ENCODE assay signal across 17 cellular contexts in the genomic region with DNA sequence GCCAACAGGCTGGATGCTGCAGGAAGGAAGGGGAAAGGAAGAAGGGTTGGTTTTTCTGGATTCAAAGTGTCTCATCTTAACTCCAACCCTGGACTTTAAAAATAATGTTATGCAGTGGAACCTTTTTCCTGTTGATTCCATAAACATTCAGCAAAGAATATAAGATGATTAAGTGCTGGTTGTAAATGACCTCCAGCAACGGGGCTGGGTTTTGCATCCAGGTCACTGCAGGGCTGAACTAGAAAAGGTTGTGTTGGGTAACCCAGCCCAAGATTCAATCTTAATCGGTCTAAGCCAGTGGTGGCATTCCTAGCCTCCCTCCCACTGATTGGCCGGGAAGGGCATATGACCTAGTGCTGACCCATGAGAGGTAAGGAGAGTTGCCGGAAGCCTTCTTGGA. TPM values are rescaled to one million over a fixed set of nuclear protein-coding genes. Genes with fewer than 3 reads are reported as not detected.
A peak's percentile ranks its signal among the peaks of the same experiment; 100 is the strongest.
DNase-seq lines count a peak whose midpoint lies in the region; ATAC-seq, FAIRE-seq and TF ChIP-seq lines count a peak whose summit lies in the region.
"Had no signal": no experiment of that assay in that cellular context is flagged by ENCODE, and none has a peak within 500 bp of the region (broad histone marks: within the 10 kb centered on the region; RNA-seq: fewer than 3 reads in every experiment).

No MANE protein-coding gene starts in this region.

- CTCF ChIA-PET in CD4-positive, alpha-beta T cell (lab: Charles Lee), result interaction anchor here (1.4 kb wide), 1 partner anchor 122 kb away, joined by 4 read pairs; no protein-coding TSS in a partner anchor
- CTCF ChIA-PET in K562 (lab: Yijun Ruan, JAX; ENCODE audit: low intra/inter-chr PET ratio), result no interaction called here
- CTCF ChIA-PET in activated CD4-positive, alpha-beta memory T cell treated with anti-CD3 and anti-CD28 coated beads, Interleukin-2, amount 10 ng/mL, durations not matched to agents 7 days and 5 days (lab: Charles Lee), result interaction anchor here (1.2 kb wide), 1 partner anchor 15 kb away, joined by 3 read pairs; no protein-coding TSS in a partner anchor

- H3K27ac Mint-ChIP-seq in CD4-positive, alpha-beta T cell, result no peak overlapping the region
- no peak overlapping the region for H3K27ac Mint-ChIP-seq in activated CD4-positive, alpha-beta memory T cell treated with anti-CD3 and anti-CD28 coated beads, Interleukin-2, amount 10 ng/mL, durations not matched to agents 7 days and 5 days

- H3K27me3 Mint-ChIP-seq in CD4-positive, alpha-beta T cell, result no peaks in the 10 kb centered on the region
- H3K27me3 Mint-ChIP-seq in activated CD4-positive, alpha-beta memory T cell treated with anti-CD3 and anti-CD28 coated beads, Interleukin-2, amount 10 ng/mL, durations not matched to agents 7 days and 5 days, result no peaks in the 10 kb centered on the region

- H4K20me1 ChIP-seq in K562 (replicated peaks; ENCODE audit: control insufficient read depth, insufficient read depth, low read length), result no peaks in the 10 kb centered on the region

- no peak for DNase-seq in CD4-positive, alpha-beta T cell
- DNase-seq in K562 (ENCODE audit: extremely low read depth in 1 of 4, low spot score in 3 of 4) (no peak), NCI-H226 (no peak), pancreas (no peak), esophagus squamous epithelium (lab: John Stamatoyannopoulos, UW) (no peak)
- no peak for DNase-seq in activated CD4-positive, alpha-beta memory T cell treated with anti-CD3 and anti-CD28 coated beads, Interleukin-2, amount 10 ng/mL, durations not matched to agents 7 days and 5 days
- DNase-seq: GOT3, Kasumi-1, NCI-H1417, NCI-H1930, NCI-H2171, NCI-H774, SIG-M5 had no signal

- no peak overlapping the region for H3K27ac ChIP-seq in CD4-positive, alpha-beta T cell (ENCODE audit: low read depth, low read length)
- H3K27ac ChIP-seq in K562 (ENCODE audit: extremely low read depth, low read depth, low read length) (no peak overlapping the region), neutrophil (peak overlapping the region; percentile 77), pancreas (no peak overlapping the region), esophagus squamous epithelium (no peak overlapping the region)

- no peak overlapping the region for H3K4me2 ChIP-seq in K562 (ENCODE audit: insufficient read depth, low read length)

- FAIRE-seq in K562 (lab: Jason Lieb, UNC) (no peak), pancreas (lab: Jason Lieb, UNC) (no peak)
- FAIRE-seq: A204.1 had no signal

- 54% methylated on average over 4 of the region's 4 CpGs for WGBS in K562 (ENCODE audit: insufficient coverage, low coverage, missing lambda C conversion rate)
- WGBS in pancreas, 2 donors, result 79 to 88% methylated on average over 4 of the region's 4 CpGs
- WGBS in esophagus squamous epithelium, 2 donors, result 75 to 90% methylated on average over 4 of the region's 4 CpGs

- TF ChIP-seq RAD21 in Ishikawa (IDR thresholded peaks at IDR 0.05; ENCODE audit: low read depth), result no peak
- no peak for TF ChIP-seq RAD21 in K562 (CRISPR knock-in tag; conservative IDR thresholded peaks at IDR 0.05 in 1 of 2, IDR thresholded peaks at IDR 0.05 in 1 of 2)

- H3K4me1 ChIP-seq in K562 (replicated peaks in 1 of 2; ENCODE audit: control insufficient read depth in 2 of 2, insufficient read depth in 2 of 2, low read length in 2 of 2) (peaks cover 18 to 23% of the 10 kb centered on the region in 2 experiments), neutrophil (ENCODE audit: control insufficient read depth in 1 of 2, insufficient read depth in 1 of 2, low read depth in 1 of 2, low read length in 1 of 2) (peaks cover 57% of the 10 kb centered on the region in 2 experiments), pancreas (no peaks in the 10 kb centered on the region), esophagus squamous epithelium (peaks cover 0 to 10% (median 4%) of the 10 kb centered on the region in 3 donors)

- no peaks in the 10 kb centered on the region for H3K27me3 ChIP-seq in CD4-positive, alpha-beta T cell (ENCODE audit: control insufficient read depth, insufficient read depth, low read length)
- H3K27me3 ChIP-seq in K562 (ENCODE audit: control insufficient read depth in 2 of 2, insufficient read depth in 2 of 2, low read length in 2 of 2) (no peaks in the 10 kb centered on the region), neutrophil (no peaks in the 10 kb centered on the region), pancreas (no peaks in the 10 kb centered on the region), esophagus squamous epithelium (no peaks in the 10 kb centered on the region)

- no peak for TF ChIP-seq POLR2A in K562 (conservative IDR thresholded peaks at IDR 0.05)
- no peak for TF ChIP-seq POLR2A in esophagus squamous epithelium (IDR thresholded peaks at IDR 0.05)

- H3K4me3 Mint-ChIP-seq in CD4-positive, alpha-beta T cell, result peak overlapping the region; percentile 84
- no peak overlapping the region for H3K4me3 Mint-ChIP-seq in activated CD4-positive, alpha-beta memory T cell treated with anti-CD3 and anti-CD28 coated beads, Interleukin-2, amount 10 ng/mL, durations not matched to agents 7 days and 5 days

- no peaks in the 10 kb centered on the region for H3K9me3 Mint-ChIP-seq in CD4-positive, alpha-beta T cell
- peaks cover 3% of the 10 kb centered on the region for H3K9me3 Mint-ChIP-seq in activated CD4-positive, alpha-beta memory T cell treated with anti-CD3 and anti-CD28 coated beads, Interleukin-2, amount 10 ng/mL, durations not matched to agents 7 days and 5 days

- POLR2A ChIA-PET in CD4-positive, alpha-beta T cell (lab: Charles Lee), result no interaction called here
- POLR2A ChIA-PET in K562 (lab: Yijun Ruan, JAX), result interaction anchor here (0.8 to 1.2 kb wide), 2 partner anchors 7 to 858 kb away, joined by 3 read pairs; no protein-coding TSS in a partner anchor
- POLR2A ChIA-PET in activated CD4-positive, alpha-beta memory T cell treated with anti-CD3 and anti-CD28 coated beads, Interleukin-2, amount 10 ng/mL, durations not matched to agents 7 days and 5 days (lab: Charles Lee), result no interaction called here

- peaks cover 10% of the 10 kb centered on the region for H3K4me1 Mint-ChIP-seq in CD4-positive, alpha-beta T cell (ENCODE audit: low read depth)
- peaks cover 39% of the 10 kb centered on the region for H3K4me1 Mint-ChIP-seq in activated CD4-positive, alpha-beta memory T cell treated with anti-CD3 and anti-CD28 coated beads, Interleukin-2, amount 10 ng/mL, durations not matched to agents 7 days and 5 days

- no peak for ATAC-seq in CD4-positive, alpha-beta T cell (ENCODE audit: poor library complexity)
- ATAC-seq in K562, result no peak
- ATAC-seq in pancreas, result no peak
- ATAC-seq: GM12878 had no signal

- H3K36me3 ChIP-seq in K562 (ENCODE audit: control insufficient read depth, insufficient read depth, low read length), result no peaks in the 10 kb centered on the region
- no peaks in the 10 kb centered on the region for H3K36me3 ChIP-seq in neutrophil
- no peaks in the 10 kb centered on the region for H3K36me3 ChIP-seq in pancreas
- no peaks in the 10 kb centered on the region for H3K36me3 ChIP-seq in esophagus squamous epithelium

- intact Hi-C loops in CD4-positive, alpha-beta T cell (cut with DNase I, micrococcal nuclease), result loop anchor here in 1 of 2 experiments (2.0 to 5.0 kb wide), 2 partner anchors 267 to 430 kb away; a partner anchor contains a TSS
- intact Hi-C loops in K562 (cut with micrococcal nuclease) (no loop called here), pancreas (cut with DNase I) (loop anchor here in 1 of 3 donors (10.0 kb wide), 1 partner anchor 530 kb away; no protein-coding TSS in a partner anchor), esophagus squamous epithelium (cut with DNase I) (no loop called here)

- no TSS peak for BruUV-seq in K562 (replicated peaks; lab: Mats Ljungman, UMichigan)

- in situ Hi-C loops in K562 (cut with MboI), result loop anchor here (25.0 kb wide), 2 partner anchors 733 to 1208 kb away; a partner anchor contains a TSS

- H3K9me1 ChIP-seq in K562 (ENCODE audit: control insufficient read depth, insufficient read depth, low read length), result no peaks in the 10 kb centered on the region

- H3K9me3 ChIP-seq in CD4-positive, alpha-beta T cell (ENCODE audit: control insufficient read depth, low read length), result no peaks in the 10 kb centered on the region
- H3K9me3 ChIP-seq in K562 (replicated peaks; ENCODE audit: control insufficient read depth, insufficient read depth, low read depth, low read length), result peaks cover 6% of the 10 kb centered on the region
- no peaks in the 10 kb centered on the region for H3K9me3 ChIP-seq in neutrophil
- no peaks in the 10 kb centered on the region for H3K9me3 ChIP-seq in pancreas
- no peaks in the 10 kb centered on the region for H3K9me3 ChIP-seq in esophagus squamous epithelium

- H3K36me3 Mint-ChIP-seq in CD4-positive, alpha-beta T cell (ENCODE audit: low read depth), result no peaks in the 10 kb centered on the region
- peaks cover 3% of the 10 kb centered on the region for H3K36me3 Mint-ChIP-seq in activated CD4-positive, alpha-beta memory T cell treated with anti-CD3 and anti-CD28 coated beads, Interleukin-2, amount 10 ng/mL, durations not matched to agents 7 days and 5 days (ENCODE audit: low read depth)

- TF ChIP-seq CTCF in CD4-positive, alpha-beta T cell (IDR thresholded peaks at IDR 0.05), result no peak
- TF ChIP-seq CTCF in K562 (IDR thresholded peaks at IDR 0.05 in 2 of 3, conservative IDR thresholded peaks at IDR 0.05 in 1 of 3; ENCODE audit: insufficient read depth in 2 of 3, low read depth in 1 of 3, low read length in 3 of 3) (no peak), neutrophil (IDR thresholded peaks at IDR 0.05) (no peak), pancreas (IDR thresholded peaks at IDR 0.05) (no peak), esophagus squamous epithelium (IDR thresholded peaks at IDR 0.05) (no peak)

- peak overlapping the region; percentile 95 for H2AFZ ChIP-seq in K562 (ENCODE audit: low read depth, low read length)

- TF ChIP-seq EP300 in Ishikawa (IDR thresholded peaks at IDR 0.05; ENCODE audit: borderline replicate concordance) (no peak), K562 (IDR thresholded peaks at IDR 0.05; ENCODE audit: low read length) (no peak)

- H3K4me3 ChIP-seq in K562, result no peak overlapping the region
- peak overlapping the region in 1 of 2 experiments; percentile 76 for H3K4me3 ChIP-seq in neutrophil (ENCODE audit: low read depth in 1 of 2, low read length in 1 of 2)
- H3K4me3 ChIP-seq in pancreas, result no peak overlapping the region
- no peak overlapping the region for H3K4me3 ChIP-seq in esophagus squamous epithelium

- H3K79me2 ChIP-seq in K562 (ENCODE audit: control insufficient read depth, insufficient read depth, low read length), result no peaks in the 10 kb centered on the region

- H3K9ac ChIP-seq in K562 (ENCODE audit: insufficient read depth in 1 of 2, low read depth in 2 of 2, low read length in 2 of 2), result no peak overlapping the region

RNA-seq across cellular contexts. Expression of a gene that starts 34.2 kb away (rescaled TPM):
- 1 to 10 TPM in 1 of 2 experiments, under 1 TPM in 1; 0.92 to 1.5 TPM for total RNA-seq in CD4-positive, alpha-beta T cell
- total RNA-seq in K562 (2011; cell fraction: chromatin; rRNA removed; ENCODE audit: low replicate concordance), result 18.9 and 24.9 TPM in 2 replicates
- 10.9 and 11.8 TPM in 2 replicates for total RNA-seq in K562 (2011; cell fraction: nucleolus; rRNA removed)
- 12.5 and 14.6 TPM in 2 replicates for total RNA-seq in K562 (2011; cell fraction: nucleoplasm; rRNA removed)
- total RNA-seq in K562 (2014; rRNA removed) (1.7 and 4.0 TPM in 2 replicates), K562 (2014; rRNA removed; fragmentation: Illumina TruSeq; extraction: Trizol) (2.7 and 3.3 TPM in 2 replicates), K562 (2015; rRNA removed; fragmentation: Illumina TruSeq; extraction: Trizol) (3.9 and 4.0 TPM in 2 replicates), K562 (2021) (7.1 and 8.6 TPM in 2 replicates), pancreas (10 to 100 TPM in 1 of 6 donors, 1 to 10 TPM in 5; 3.7 to 23.6 (median 6.8) TPM), esophagus squamous epithelium (10 to 100 TPM in 2 of 4 donors, 1 to 10 TPM in 2; 5.3 to 15.8 (median 9.5) TPM)
- polyA plus RNA-seq in K562 (2011; rRNA removed) (4.2 and 7.9 TPM in 2 replicates), K562 (2014; fragmentation: Illumina TruSeq; extraction: Trizol) (2.6 and 3.1 TPM in 2 replicates), K562 (2014; fragmentation: Nextera tagmentation; extraction: Ambion mirVana) (1 to 10 TPM in 1 of 2 experiments, under 1 TPM in 1; 0.94 to 1.0 TPM), K562 (2014; rRNA removed) (1.9 TPM in 2 replicates), pancreas (10 to 100 TPM; 10.5 to 11.6 TPM)
- polyA plus RNA-seq in K562 (2011; cell fraction: cytosol; rRNA removed), result 3.7 and 4.9 TPM in 2 replicates
- 15.0 and 22.1 TPM in 2 replicates for polyA plus RNA-seq in K562 (2011; cell fraction: nucleus; rRNA removed)
- 3.7 and 12.8 TPM in 2 replicates for polyA plus RNA-seq in K562 (2012)
- 9.3 and 12.6 TPM in 2 replicates for polyA minus RNA-seq in K562 (2011; rRNA and poly(A)+ RNA removed)
- 8.3 and 9.6 TPM in 2 replicates for polyA minus RNA-seq in K562 (2011; cell fraction: cytosol; rRNA and poly(A)+ RNA removed)
- polyA minus RNA-seq in K562 (2011; cell fraction: nucleus; rRNA and poly(A)+ RNA removed), result 11.0 and 21.5 TPM in 2 replicates
- total RNA-seq in activated CD4-positive, alpha-beta memory T cell treated with anti-CD3 and anti-CD28 coated beads, Interleukin-2, amount 10 ng/mL, durations not matched to agents 7 days and 5 days, result 10 to 100 TPM; 11.0 to 13.3 TPM
